Comparison of ENCODE assay signal across 10 cellular contexts in the genomic region with DNA sequence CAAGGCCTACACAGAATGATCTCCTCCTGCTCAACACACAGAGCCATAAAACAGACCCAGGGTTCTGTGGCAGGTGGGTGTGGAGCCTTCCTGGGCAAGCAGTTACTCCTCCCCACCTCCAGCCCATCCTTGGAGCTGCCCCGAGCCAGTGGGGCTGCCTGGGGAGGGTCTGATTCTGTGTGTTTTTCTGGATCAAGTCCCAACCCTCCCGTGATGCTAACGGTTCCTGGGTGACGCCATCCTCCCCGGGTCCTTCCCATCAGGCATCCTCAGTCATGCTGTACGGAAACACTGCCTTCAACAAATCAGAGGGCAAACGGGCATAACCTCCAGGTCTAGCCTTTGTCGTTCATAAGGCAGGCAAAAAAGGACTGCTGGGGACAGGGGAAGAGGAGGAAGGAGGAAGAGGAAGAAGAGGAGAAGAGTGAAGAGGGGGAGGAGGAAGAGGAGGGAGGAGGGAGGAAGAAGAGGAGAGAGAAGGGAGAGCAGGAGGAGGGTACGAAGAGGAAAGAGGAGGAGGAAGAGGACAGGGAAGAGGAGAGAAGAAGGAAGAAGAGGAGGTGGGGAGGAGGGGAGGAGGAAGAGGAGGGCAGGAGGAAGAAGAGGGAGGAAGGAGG.
A peak's percentile ranks its signal among the peaks of the same experiment; 100 is the strongest.
DNase-seq lines count a peak whose midpoint lies in the region; ATAC-seq and TF ChIP-seq lines count a peak whose summit lies in the region.
"Had no signal": no experiment of that assay in that cellular context is flagged by ENCODE, and none has a peak within 500 bp of the region (broad histone marks: within the 10 kb centered on the region; RNA-seq: fewer than 3 reads in every experiment).

No MANE protein-coding gene starts in this region.

- no peaks in the 10 kb centered on the region for H3K27me3 Mint-ChIP-seq in activated naive CD4-positive, alpha-beta T cell treated with anti-CD3 and anti-CD28 coated beads, Interleukin-2, amount 50 U/mL, for 24 hours
- H3K27me3 Mint-ChIP-seq in activated CD4-positive, alpha-beta memory T cell treated with anti-CD3 and anti-CD28 coated beads, Interleukin-2, amount 10 ng/mL, durations not matched to agents 7 days and 5 days, result no peaks in the 10 kb centered on the region

- ATAC-seq in lung (ENCODE audit: insufficient read depth, low FRiP score) (no peak), GM21619 (IDR thresholded peaks at IDR 0.05; ENCODE audit: unreplicated experiment) (no peak)

- H3K4me3 ChIP-seq in lung (no peak overlapping the region), thyroid gland (replicated peaks in 1 of 3) (no peak overlapping the region)

- H3K27me3 ChIP-seq in lung (ENCODE audit: control insufficient read depth, insufficient read depth) (no peaks in the 10 kb centered on the region), thyroid gland (no peaks in the 10 kb centered on the region)

- no peak for DNase-seq in activated naive CD4-positive, alpha-beta T cell treated with Interleukin-2 at 50 U/mL for 16 hours
- DNase-seq in activated CD4-positive, alpha-beta memory T cell treated with anti-CD3 and anti-CD28 coated beads, Interleukin-2, amount 10 ng/mL, durations not matched to agents 7 days and 5 days, result no peak
- DNase-seq in lung (ENCODE audit: low spot score) (no peak), thyroid gland (no peak), DMS79 treated with DMSO at 0.1 percent for 48 hours (lab: John Stamatoyannopoulos, UW) (no peak), SK-N-DZ (ENCODE audit: low spot score) (no peak)
- DNase-seq: activated CD4-positive, alpha-beta T cell treated with anti-CD3 and anti-CD28 coated beads, Interleukin-2, amount 50 U/mL, for 48 hours; NCI-H510A had no signal

- POLR2A ChIA-PET in activated CD4-positive, alpha-beta memory T cell treated with anti-CD3 and anti-CD28 coated beads, Interleukin-2, amount 10 ng/mL, durations not matched to agents 7 days and 5 days (lab: Charles Lee), result interaction anchor here (0.7 to 3.9 kb wide), 20 partner anchors 8 to 1428 kb away, joined by 3 to 51 read pairs (median 7); a partner anchor contains a TSS

- intact Hi-C loops in thyroid gland (cut with DNase I), result no loop called here

- H3K4me1 Mint-ChIP-seq in activated naive CD4-positive, alpha-beta T cell treated with anti-CD3 and anti-CD28 coated beads, Interleukin-2, amount 50 U/mL, for 24 hours, result peaks cover 41% of the 10 kb centered on the region
- H3K4me1 Mint-ChIP-seq in activated CD4-positive, alpha-beta memory T cell treated with anti-CD3 and anti-CD28 coated beads, Interleukin-2, amount 10 ng/mL, durations not matched to agents 7 days and 5 days, result peaks cover 64% of the 10 kb centered on the region

- CTCF ChIA-PET in activated CD4-positive, alpha-beta memory T cell treated with anti-CD3 and anti-CD28 coated beads, Interleukin-2, amount 10 ng/mL, durations not matched to agents 7 days and 5 days (lab: Charles Lee), result interaction anchor here (0.6 to 1.9 kb wide), 14 partner anchors 8 to 174 kb away, joined by 3 to 13 read pairs (median 4); a partner anchor contains a TSS

- H3K4me3 Mint-ChIP-seq in activated naive CD4-positive, alpha-beta T cell treated with anti-CD3 and anti-CD28 coated beads, Interleukin-2, amount 50 U/mL, for 24 hours, result peak overlapping the region; percentile 74
- peak overlapping the region; percentile 56 for H3K4me3 Mint-ChIP-seq in activated CD4-positive, alpha-beta memory T cell treated with anti-CD3 and anti-CD28 coated beads, Interleukin-2, amount 10 ng/mL, durations not matched to agents 7 days and 5 days

- H3K36me3 ChIP-seq in lung (ENCODE audit: control insufficient read depth in 2 of 2, insufficient read depth in 2 of 2, low read length in 2 of 2) (no peaks in the 10 kb centered on the region), thyroid gland (no peaks in the 10 kb centered on the region)

- H3K9me3 Mint-ChIP-seq in activated naive CD4-positive, alpha-beta T cell treated with anti-CD3 and anti-CD28 coated beads, Interleukin-2, amount 50 U/mL, for 24 hours, result no peaks in the 10 kb centered on the region
- H3K9me3 Mint-ChIP-seq in activated CD4-positive, alpha-beta memory T cell treated with anti-CD3 and anti-CD28 coated beads, Interleukin-2, amount 10 ng/mL, durations not matched to agents 7 days and 5 days, result no peaks in the 10 kb centered on the region

- no peak for TF ChIP-seq CTCF in lung (IDR thresholded peaks at IDR 0.05; ENCODE audit: control extremely low read depth, extremely low read depth)
- no peak for TF ChIP-seq CTCF in thyroid gland (IDR thresholded peaks at IDR 0.05)

- H3K27ac ChIP-seq in lung (ENCODE audit: low read depth in 1 of 2, low read length in 1 of 2) (peak overlapping the region; percentile 1 to 73), thyroid gland (peak overlapping the region in 2 of 3 donors; percentile 3 to 19)

- H3K9me3 ChIP-seq in lung (ENCODE audit: control insufficient read depth in 2 of 2, insufficient read depth in 1 of 2, low read length in 1 of 2) (no peaks in the 10 kb centered on the region), thyroid gland (no peaks in the 10 kb centered on the region)

- H3K4me1 ChIP-seq in lung (ENCODE audit: control insufficient read depth in 2 of 2, insufficient read depth in 2 of 2, low read length in 2 of 2) (peaks cover under 1 to 56% of the 10 kb centered on the region in 2 donors), thyroid gland (peaks cover 22 to 55% of the 10 kb centered on the region in 2 donors)

- WGBS in lung, 2 donors, result 32 to 46% methylated on average over 9 of the region's 9 CpGs
- 70 to 72% methylated on average over 9 of the region's 9 CpGs for WGBS in thyroid gland, 2 donors

- no peak overlapping the region for H3K27ac Mint-ChIP-seq in activated naive CD4-positive, alpha-beta T cell treated with anti-CD3 and anti-CD28 coated beads, Interleukin-2, amount 50 U/mL, for 24 hours
- peak overlapping the region; percentile 88 for H3K27ac Mint-ChIP-seq in activated CD4-positive, alpha-beta memory T cell treated with anti-CD3 and anti-CD28 coated beads, Interleukin-2, amount 10 ng/mL, durations not matched to agents 7 days and 5 days

- H3K36me3 Mint-ChIP-seq in activated naive CD4-positive, alpha-beta T cell treated with anti-CD3 and anti-CD28 coated beads, Interleukin-2, amount 50 U/mL, for 24 hours, result no peaks in the 10 kb centered on the region
- H3K36me3 Mint-ChIP-seq in activated CD4-positive, alpha-beta memory T cell treated with anti-CD3 and anti-CD28 coated beads, Interleukin-2, amount 10 ng/mL, durations not matched to agents 7 days and 5 days (ENCODE audit: low read depth), result peaks cover 3% of the 10 kb centered on the region

- TF ChIP-seq POLR2A in thyroid gland (IDR thresholded peaks at IDR 0.05), result no peak
